1 cellular context compared by ENCODE assay signal in genomic region chr13:80196756-80197155, GRCh38.
TF ChIP-seq lines count a peak whose summit lies in the region.

No MANE protein-coding gene starts in this region.

TF ChIP-seq in H1, 55 proteins besides CTCF, POLR2A, EP300 and RAD21 (continued from another document):
- TF ChIP-seq ZNF274 (IDR thresholded peaks at IDR 0.05; ENCODE audit: borderline replicate concordance, extremely low read depth, low read length) (no peak), NANOG (IDR thresholded peaks at IDR 0.05; ENCODE audit: insufficient read depth, low read depth, low read length, poor library complexity, severe bottlenecking) (no peak), CHD2 (IDR thresholded peaks at IDR 0.05; ENCODE audit: low read length) (no peak), SRF (IDR thresholded peaks at IDR 0.05; ENCODE audit: low read depth, low read length) (no peak), SIRT6 (IDR thresholded peaks at IDR 0.05; ENCODE audit: low read length) (no peak), POLR2AphosphoS5 (IDR thresholded peaks at IDR 0.05; ENCODE audit: low read depth, low read length) (no peak), CBX8 (IDR thresholded peaks at IDR 0.05; ENCODE audit: borderline replicate concordance, low read depth, low read length) (no peak), TAF7 (optimal IDR thresholded peaks at IDR 0.05; ENCODE audit: borderline replicate concordance, low read depth, low read length) (no peak), ASH2L (IDR thresholded peaks at IDR 0.05; ENCODE audit: low read length) (no peak), SUZ12 (IDR thresholded peaks at IDR 0.05; ENCODE audit: low read length) (no peak), SP1 (IDR thresholded peaks at IDR 0.05; ENCODE audit: low read depth, low read length) (no peak)
